ENCODE assay signal across 8 cellular contexts in genomic region chr12:45215419-45216296, GRCh38. TPM values are rescaled to one million over a fixed set of nuclear protein-coding genes. Genes with fewer than 3 reads are reported as not detected.
DNase-seq lines count a peak whose midpoint lies in the region; ATAC-seq and TF ChIP-seq lines count a peak whose summit lies in the region.

Gene ANO6, plus strand, starts transcription at chr12:45216095. Its CDS starts 227 bp downstream, at chr12:45216322.

- H3K4me1 ChIP-seq in HUES6 (ENCODE audit: control insufficient read depth, insufficient read depth, low read length) (peaks cover 30% of the 10 kb centered on the region), OCI-LY3 (ENCODE audit: low read length) (peaks cover 11% of the 10 kb centered on the region)

- H3K4me3 Mint-ChIP-seq in endothelial cell (ENCODE audit: unreplicated experiment) = peak within 1 kb of the TSS; percentile 98

- H3K4me3 ChIP-seq in HUES6 (ENCODE audit: low read depth, low read length) = peak within 1 kb of the TSS; percentile 82
- H3K4me3 ChIP-seq in OCI-LY3 (ENCODE audit: low read length) = peak within 1 kb of the TSS; percentile 90

- no peaks in the 10 kb centered on the region for H3K9me3 Mint-ChIP-seq in endothelial cell (ENCODE audit: unreplicated experiment)

- peak within 1 kb of the TSS; percentile 96 for H3K4me2 ChIP-seq in OCI-LY3 (ENCODE audit: low read length)

- H2AFZ ChIP-seq in OCI-LY3 (ENCODE audit: low read depth, low read length) = peak within 1 kb of the TSS; percentile 95

- DNase-seq in DMS 273 treated with DMSO at 0.1 percent for 48 hours (lab: John Stamatoyannopoulos, UW) (peak; percentile 71), endothelial cell (ENCODE audit: low spot score) (peak; percentile 90), middle frontal gyrus (ENCODE audit: extremely low spot score, low spot score) (peak; percentile 56)
- peak; percentile 74 for DNase-seq in activated CD8-positive, alpha-beta memory T cell treated with anti-CD3 and anti-CD28 coated beads, Interleukin-2, amount 50 U/mL, for 4 hours
- peak; percentile 41 to 60 for DNase-seq in stimulated activated CD8-positive, alpha-beta memory T cell treated with anti-CD3 and anti-CD28 coated beads, Interleukin-4, amount 100 ng/mL, for 1 hour (ENCODE audit: low read depth in 2 of 2, low spot score in 1 of 2)

- no peaks in the 10 kb centered on the region for H3K9me3 ChIP-seq in HUES6 (ENCODE audit: control insufficient read depth, insufficient read depth, low read depth, low read length)
- H3K9me3 ChIP-seq in OCI-LY3 (ENCODE audit: insufficient read depth, low read length) = no peaks in the 10 kb centered on the region

- H3K36me3 ChIP-seq in HUES6 (ENCODE audit: control insufficient read depth, insufficient read depth, low read length) (no peaks in the 10 kb centered on the region), OCI-LY3 (replicated peaks; ENCODE audit: low read depth, low read length) (no peaks in the 10 kb centered on the region)

- peaks cover 6% of the 10 kb centered on the region; the same call in 1 of the 2 replicates for H4K20me1 ChIP-seq in OCI-LY3 (ENCODE audit: insufficient read depth, low read length)

- peak; percentile 66 for ATAC-seq in GM21447 (IDR thresholded peaks at IDR 0.05; ENCODE audit: unreplicated experiment)

- peak within 1 kb of the TSS; percentile 99 for H3K27ac Mint-ChIP-seq in endothelial cell (ENCODE audit: unreplicated experiment)

- peak within 1 kb of the TSS; percentile 65 for H3K27ac ChIP-seq in HUES6 (ENCODE audit: low read depth, low read length)
- peak within 1 kb of the TSS; percentile 58 for H3K27ac ChIP-seq in OCI-LY3 (ENCODE audit: low read length)

- no peaks in the 10 kb centered on the region for H3K27me3 ChIP-seq in HUES6 (ENCODE audit: control insufficient read depth, insufficient read depth, low read length)
- H3K27me3 ChIP-seq in OCI-LY3 (ENCODE audit: low read depth, low read length) = 0 out of 2 replicates have a peak, but pooled peaks cover 6% of the 10 kb centered on the region

- H3K79me2 ChIP-seq in OCI-LY3 (ENCODE audit: low read length) = peaks cover 26% of the 10 kb centered on the region

- H3K27me3 Mint-ChIP-seq in endothelial cell (ENCODE audit: unreplicated experiment) = peaks cover 14% of the 10 kb centered on the region

- H3K9ac ChIP-seq in HUES6 (ENCODE audit: low read length) (peak within 1 kb of the TSS; percentile 79), OCI-LY3 (ENCODE audit: low read length) (peak within 1 kb of the TSS; percentile 72)

- peak; percentile 33 for TF ChIP-seq CTCF in OCI-LY3 (IDR thresholded peaks at IDR 0.05; ENCODE audit: low read depth, low read length)
- no peak for TF ChIP-seq CTCF in endothelial cell (IDR thresholded peaks at IDR 0.05; ENCODE audit: unreplicated experiment)

- peaks cover 27% of the 10 kb centered on the region for H3K4me1 Mint-ChIP-seq in endothelial cell (ENCODE audit: unreplicated experiment)

- no peaks in the 10 kb centered on the region for H3K36me3 Mint-ChIP-seq in endothelial cell (ENCODE audit: low read depth, unreplicated experiment)

RNA-seq across cellular contexts. Expression of gene ANO6, which starts in this region (rescaled TPM):
- total RNA-seq in endothelial cell (ENCODE audit: unreplicated experiment) = 50.8 TPM

Comparison
In these comparisons a context has a peak if more than half of its experiments do, and no peak if none do; other contexts are left out.
1. Peak in every context shown above with its lines: DNase-seq, ATAC-seq, H3K4me3 ChIP-seq and H3K27ac ChIP-seq.